19 cellular contexts compared by ENCODE assay signal in genomic region chr4:151862766-151863165, GRCh38.
A peak's percentile ranks its signal among the peaks of the same experiment; 100 is the strongest.
DNase-seq lines count a peak whose midpoint lies in the region.
"Had no signal": no experiment of that assay in that cellular context is flagged by ENCODE, and none has a peak within 500 bp of the region (broad histone marks: within the 10 kb centered on the region; RNA-seq: fewer than 3 reads in every experiment).

No MANE protein-coding gene starts in this region.

- no peak overlapping the region for H4K8ac ChIP-seq in mesendoderm (ENCODE audit: low read depth, low read length)

- H3K9ac ChIP-seq in mesendoderm (ENCODE audit: low read length) = no peak overlapping the region

- H4K5ac ChIP-seq in mesendoderm (ENCODE audit: low read length) = no peak overlapping the region

- peaks cover 3% of the 10 kb centered on the region for H3K4me1 ChIP-seq in mesendoderm (ENCODE audit: control insufficient read depth, low read depth, low read length)
- H3K4me1 ChIP-seq: pancreas, suprapubic skin had no signal

- H3K36me3 ChIP-seq in mesendoderm (ENCODE audit: control insufficient read depth, insufficient read depth, low read length) = no peaks in the 10 kb centered on the region
- H3K36me3 ChIP-seq: pancreas, suprapubic skin had no signal

- H3K27ac ChIP-seq in angular gyrus (ENCODE audit: low read depth, low read length) = peak overlapping the region; percentile 11
- H3K27ac ChIP-seq in mesendoderm (ENCODE audit: low read depth, low read length) = no peak overlapping the region
- H3K27ac ChIP-seq: pancreas, suprapubic skin had no signal

- no peak overlapping the region for H2AK5ac ChIP-seq in mesendoderm (ENCODE audit: low read length)

- H3K23ac ChIP-seq in mesendoderm (ENCODE audit: low read length) = no peak overlapping the region

- H3K56ac ChIP-seq in mesendoderm (ENCODE audit: low read length) = no peak overlapping the region

- H3K4me3 ChIP-seq in mesendoderm (ENCODE audit: low read length) = no peak overlapping the region
- H3K4me3 ChIP-seq: pancreas, suprapubic skin had no signal

- H2BK120ac ChIP-seq in mesendoderm (ENCODE audit: low read depth, low read length) = no peak overlapping the region

- no peaks in the 10 kb centered on the region for H3K27me3 ChIP-seq in mesendoderm (ENCODE audit: insufficient read depth, low read length, poor library complexity)
- H3K27me3 ChIP-seq: pancreas, suprapubic skin had no signal

- no peak overlapping the region for H3K18ac ChIP-seq in mesendoderm (ENCODE audit: low read length)

- no peaks in the 10 kb centered on the region for H3K79me1 ChIP-seq in mesendoderm (ENCODE audit: low read length)

- no CpG with 5 or more reads among the region's 7 CpGs for WGBS in mesendoderm (ENCODE audit: extremely low coverage, insufficient coverage, low lambda C conversion rate)

- DNase-seq in EH (ENCODE audit: low read depth) (peak; percentile 34), LHCN-M2 (ENCODE audit: low read depth) (peak; percentile 52), mesendoderm (peak; percentile 44), NCI-H1694 (lab: John Stamatoyannopoulos, UW) (no peak), NCI-H526 treated with DMSO at 0.1 percent for 48 hours (lab: John Stamatoyannopoulos, UW) (no peak), AG20443 (ENCODE audit: low spot score) (no peak), NCI-H1048 (lab: John Stamatoyannopoulos, UW) (no peak)
- DNase-seq: activated CD4-positive, alpha-beta memory T cell treated with anti-CD3 and anti-CD28 coated beads for 36 hours; activated T-cell treated with anti-CD3 and anti-CD28 coated beads for 4 hours; anterior cingulate cortex; CD8-positive, alpha-beta memory T cell; cerebellar nuclear complex; H7; left cardiac atrium; NCI-H1694 treated with DMSO at 0.1 percent for 48 hours; NCI-H748 treated with DMSO at 0.1 percent for 48 hours; pancreas had no signal

- no peak overlapping the region for H3K4me2 ChIP-seq in mesendoderm (ENCODE audit: low read length)

- H3K4ac ChIP-seq in mesendoderm (ENCODE audit: low read depth, low read length) = no peak overlapping the region

- H3K79me2 ChIP-seq in mesendoderm (ENCODE audit: control insufficient read depth, insufficient read depth, low read length) = no peaks in the 10 kb centered on the region

- no peak overlapping the region for H2BK5ac ChIP-seq in mesendoderm (ENCODE audit: low read length)

- no peak overlapping the region for H2BK15ac ChIP-seq in mesendoderm (replicated peaks; ENCODE audit: low read depth)

Comparison
In these comparisons a context has a peak if more than half of its experiments do, and no peak if none do; other contexts are left out.
1. DNase-seq: peak in EH (single experiment), LHCN-M2 (single experiment) and mesendoderm (single experiment); none in NCI-H1694 (single experiment), NCI-H526 treated with DMSO at 0.1 percent for 48 hours (single experiment), AG20443 (single experiment) and NCI-H1048 (single experiment).